ENCODE assay signal across 23 cellular contexts in genomic region chr5:1064383-1065142, GRCh38. TPM values are rescaled to one million over a fixed set of nuclear protein-coding genes. Genes with fewer than 3 reads are reported as not detected.
"Had no signal": no experiment of that assay in that cellular context is flagged by ENCODE, and none has a peak within 500 bp of the region (broad histone marks: within the 10 kb centered on the region; RNA-seq: fewer than 3 reads in every experiment).

No MANE protein-coding gene starts in this region.

- H3K27ac Mint-ChIP-seq: activated B cell treated with CpG ODN at 0.5 μM for 24 hours; activated CD8-positive, alpha-beta memory T cell treated with anti-CD3 and anti-CD28 coated beads, Interleukin-2, amount 10 ng/mL, durations not matched to agents 7 days and 5 days; activated CD8-positive, alpha-beta T cell treated with anti-CD3 and anti-CD28 coated beads, Interleukin-2, amount 10 ng/mL, durations not matched to agents 7 days and 5 days; activated naive CD8-positive, alpha-beta T cell; T-helper 17 cell had no signal

- H3K4me3 Mint-ChIP-seq: activated B cell treated with CpG ODN at 0.5 μM for 24 hours; activated CD8-positive, alpha-beta memory T cell treated with anti-CD3 and anti-CD28 coated beads, Interleukin-2, amount 10 ng/mL, durations not matched to agents 7 days and 5 days; activated CD8-positive, alpha-beta T cell treated with anti-CD3 and anti-CD28 coated beads, Interleukin-2, amount 10 ng/mL, durations not matched to agents 7 days and 5 days; activated naive CD8-positive, alpha-beta T cell had no signal

- H3K27ac ChIP-seq: colonic mucosa, heart right ventricle, left lung, right lobe of liver, tibial nerve had no signal

- H3K36me3 Mint-ChIP-seq: activated CD8-positive, alpha-beta memory T cell treated with anti-CD3 and anti-CD28 coated beads, Interleukin-2, amount 10 ng/mL, durations not matched to agents 7 days and 5 days had no signal

- H3K27me3 Mint-ChIP-seq: activated B cell treated with CpG ODN at 0.5 μM for 24 hours; activated CD8-positive, alpha-beta memory T cell treated with anti-CD3 and anti-CD28 coated beads, Interleukin-2, amount 10 ng/mL, durations not matched to agents 7 days and 5 days; activated naive CD8-positive, alpha-beta T cell; T-helper 17 cell had no signal

- H3K27me3 ChIP-seq: colonic mucosa, heart right ventricle, left lung, right lobe of liver, tibial nerve had no signal

- H3K4me1 Mint-ChIP-seq: activated B cell treated with CpG ODN at 0.5 μM for 24 hours; activated CD8-positive, alpha-beta memory T cell treated with anti-CD3 and anti-CD28 coated beads, Interleukin-2, amount 10 ng/mL, durations not matched to agents 7 days and 5 days had no signal

- FAIRE-seq: bronchial epithelial cell had no signal

- H3K9me3 Mint-ChIP-seq: activated B cell treated with CpG ODN at 0.5 μM for 24 hours had no signal

- H3K4me1 ChIP-seq: colonic mucosa, left lung, tibial nerve had no signal

- H3K36me3 ChIP-seq: colonic mucosa had no signal

- ATAC-seq: activated CD8-positive, alpha-beta memory T cell treated with anti-CD3 and anti-CD28 coated beads, Interleukin-2, amount 10 ng/mL, durations not matched to agents 7 days and 5 days; activated CD8-positive, alpha-beta T cell treated with anti-CD3 and anti-CD28 coated beads, Interleukin-2, amount 10 ng/mL, durations not matched to agents 7 days and 5 days; heart right ventricle; left lung; T-helper 17 cell had no signal

- H3K9me3 ChIP-seq: colonic mucosa, heart right ventricle, left lung, mucosa of descending colon, right lobe of liver, tibial nerve had no signal

- DNase-seq: activated B cell treated with CpG ODN at 0.5 μM for 24 hours; activated CD4-positive, alpha-beta T cell treated with anti-CD3 and anti-CD28 coated beads, Interleukin-2, amount 50 U/mL, for 1 hour; activated CD8-positive, alpha-beta memory T cell treated with anti-CD3 and anti-CD28 coated beads, Interleukin-2, amount 10 ng/mL, durations not matched to agents 7 days and 5 days; activated CD8-positive, alpha-beta T cell treated with anti-CD3 and anti-CD28 coated beads, Interleukin-2, amount 10 ng/mL, durations not matched to agents 7 days and 5 days; activated effector memory CD4-positive, alpha-beta T cell treated with Interleukin-2 at 50 U/mL for 16 hours; activated naive CD4-positive, alpha-beta T cell treated with Interleukin-2 at 50 U/mL for 16 hours; anterior cingulate cortex; cerebellar nuclear complex; colonic mucosa; effector memory CD4-positive, alpha-beta T cell; erythroblast; mucosa of descending colon; occipital lobe; stimulated activated CD4-positive, alpha-beta T cell treated with anti-CD3 and anti-CD28 coated beads, Interleukin-2, amount 100 ng/mL, for 48 hours; stimulated activated naive CD4-positive, alpha-beta T cell treated with Interleukin-2 at 50 U/mL for 16 hours had no signal

- H3K4me3 ChIP-seq: colonic mucosa, heart right ventricle, left lung, mucosa of descending colon, right lobe of liver, tibial nerve had no signal

RNA-seq across cellular contexts. Expression of gene NKD2, which starts 56.0 kb away (rescaled TPM):
- total RNA-seq: myocyte, T-helper 17 cell had no signal
